8 cellular contexts compared by ENCODE assay signal in the genomic region with DNA sequence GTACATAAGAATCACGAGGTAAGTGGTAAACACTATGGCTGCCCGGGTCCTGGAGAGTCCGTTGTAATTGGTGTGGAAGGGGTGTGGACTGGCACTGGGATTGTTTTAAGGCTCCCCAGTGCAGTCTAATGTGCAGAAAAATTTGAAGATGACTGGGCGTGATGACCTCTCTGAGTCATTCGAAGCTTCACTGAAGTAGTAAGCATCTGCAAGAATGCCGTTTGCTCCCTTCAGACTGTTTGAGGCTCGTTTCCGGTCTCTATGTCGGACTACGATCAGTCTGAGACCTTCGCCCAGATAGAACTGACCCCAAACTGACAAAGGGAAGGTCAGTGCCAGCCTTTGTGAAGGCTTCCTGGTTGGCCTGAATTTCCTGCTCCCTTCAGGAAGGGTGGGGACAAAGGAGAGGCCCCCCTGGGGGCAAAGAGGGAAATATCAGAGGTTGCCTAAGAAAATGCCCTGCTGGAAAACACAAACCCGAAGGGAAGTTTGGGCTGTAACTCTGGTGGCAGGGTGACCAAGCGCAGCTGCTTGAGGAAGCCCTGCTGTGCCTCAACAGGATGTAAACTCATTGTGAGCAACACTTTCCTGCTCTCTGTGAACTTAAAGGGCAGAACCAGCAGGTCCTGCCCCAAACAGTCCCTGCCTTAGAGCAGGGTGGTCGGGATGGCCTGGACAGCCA. TPM values are rescaled to one million over a fixed set of nuclear protein-coding genes. Genes with fewer than 3 reads are reported as not detected.
DNase-seq lines count a peak whose midpoint lies in the region; ATAC-seq, FAIRE-seq and TF ChIP-seq lines count a peak whose summit lies in the region.

No MANE protein-coding gene starts in this region.

- peak; percentile 55 for ATAC-seq in HG03520 (IDR thresholded peaks at IDR 0.05; ENCODE audit: unreplicated experiment)
- peak; percentile 20 to 87 (median 80) for ATAC-seq in heart right ventricle
- no peak for ATAC-seq in GM21717 (IDR thresholded peaks at IDR 0.05; ENCODE audit: unreplicated experiment)

- peaks cover 0 to 56% (median 41%) of the 10 kb centered on the region in 9 donors for H3K4me1 ChIP-seq in heart right ventricle

- 53 to 67% methylated on average over 14 of the region's 14 CpGs for WGBS in heart right ventricle, 2 donors

- peak overlapping the region in 9 of 10 donors; percentile 32 to 83 (median 72) for H3K27ac ChIP-seq in heart right ventricle

- DNase-seq in GM18507 (ENCODE audit: extremely low spot score, insufficient read length, low read depth) (no peak), heart right ventricle (peak in 1 of 2 donors; percentile 34), NCI-H1436 (lab: John Stamatoyannopoulos, UW) (no peak), NCI-H82 treated with DMSO at 0.1 percent for 48 hours (lab: John Stamatoyannopoulos, UW; ENCODE audit: unreplicated experiment) (no peak)
- peak; percentile 67 for DNase-seq in activated CD8-positive, alpha-beta memory T cell treated with anti-CD3 and anti-CD28 coated beads, Interleukin-2, amount 50 U/mL, for 48 hours
- peak; percentile 19 for DNase-seq in stimulated activated CD4-positive, alpha-beta T cell treated with anti-CD3 and anti-CD28 coated beads, Interleukin-4, amount 100 ng/mL, for 1 hour

- peak overlapping the region in 4 of 10 donors; percentile 4 to 15 (median 7) for H3K4me3 ChIP-seq in heart right ventricle

- FAIRE-seq in GM18507 (lab: Jason Lieb, UNC): peak; percentile 46

- intact Hi-C loops in heart right ventricle (cut with DNase I): loop anchor here in 4 of 10 donors (10.0 kb wide), 5 partner anchors 49 to 619 kb away; a partner anchor contains a TSS

- H3K27me3 ChIP-seq in heart right ventricle: no peaks in the 10 kb centered on the region

- no peaks in the 10 kb centered on the region for H3K9me3 ChIP-seq in heart right ventricle

- TF ChIP-seq CTCF in heart right ventricle (IDR thresholded peaks at IDR 0.05): no peak

- no peaks in the 10 kb centered on the region for H3K36me3 ChIP-seq in heart right ventricle

RNA-seq across cellular contexts. Expression of a gene that starts 34.6 kb away (rescaled TPM):
- total RNA-seq in heart right ventricle: 10 to 100 TPM in 8 of 10 donors, 1 to 10 TPM in 2; 8.8 to 17.2 (median 13.5) TPM
- polyA plus RNA-seq in heart right ventricle: 1 to 10 TPM; 4.8 to 8.3 TPM

RNA-seq across cellular contexts. Expression of a gene that starts 34.8 kb away (rescaled TPM):
- 10 to 100 TPM; 12.4 to 20.5 (median 14.1) TPM for total RNA-seq in heart right ventricle
- polyA plus RNA-seq in heart right ventricle: 10 to 100 TPM in 1 of 2 donors, 1 to 10 TPM in 1; 7.5 to 11.1 TPM

Comparison
In these comparisons a context has a peak if more than half of its experiments do, and no peak if none do; other contexts are left out.
1. DNase-seq: peak in activated CD8-positive, alpha-beta memory T cell treated with anti-CD3 and anti-CD28 coated beads, Interleukin-2, amount 50 U/mL, for 48 hours (single experiment) and stimulated activated CD4-positive, alpha-beta T cell treated with anti-CD3 and anti-CD28 coated beads, Interleukin-4, amount 100 ng/mL, for 1 hour (single experiment); none in GM18507 (single experiment), NCI-H1436 (single experiment) and NCI-H82 treated with DMSO at 0.1 percent for 48 hours (single experiment).